Comparison of ENCODE assay signal across 28 cellular contexts in genomic region chr3:141735789-141736465, GRCh38. TPM values are rescaled to one million over a fixed set of nuclear protein-coding genes. Genes with fewer than 3 reads are reported as not detected.
DNase-seq lines count a peak whose midpoint lies in the region; ATAC-seq and TF ChIP-seq lines count a peak whose summit lies in the region.
"Had no signal": no experiment of that assay in that cellular context is flagged by ENCODE, and none has a peak within 500 bp of the region (broad histone marks: within the 10 kb centered on the region; RNA-seq: fewer than 3 reads in every experiment).

No MANE protein-coding gene starts in this region.

- H3K79me2 ChIP-seq in GM23338 (replicated peaks; ENCODE audit: insufficient read depth), result peaks cover 26% of the 10 kb centered on the region

- no peak overlapping the region for H3K4me2 ChIP-seq in GM23338

- no peaks in the 10 kb centered on the region for H3K27me3 Mint-ChIP-seq in CD8-positive, alpha-beta T cell (ENCODE audit: low read depth)
- peaks cover 13% of the 10 kb centered on the region for H3K27me3 Mint-ChIP-seq in GM23338 (ENCODE audit: insufficient read depth, low read depth, poor library complexity)
- H3K27me3 Mint-ChIP-seq in activated B cell treated with CpG ODN at 0.5 μM for 24 hours, result no peaks in the 10 kb centered on the region
- peaks cover 0 to 7% (median 0%) of the 10 kb centered on the region in 5 donors for H3K27me3 Mint-ChIP-seq in naive thymus-derived CD4-positive, alpha-beta T cell
- H3K27me3 Mint-ChIP-seq in type B pancreatic cell, result no peaks in the 10 kb centered on the region

- CTCF ChIA-PET in CD8-positive, alpha-beta T cell (lab: Charles Lee), result no interaction called here
- CTCF ChIA-PET in activated B cell treated with CpG ODN at 0.5 μM for 24 hours (lab: Charles Lee), result interaction anchor here (1.3 kb wide), 1 partner anchor 17 kb away, joined by 3 read pairs; no protein-coding TSS in a partner anchor
- CTCF ChIA-PET in naive thymus-derived CD4-positive, alpha-beta T cell (lab: Charles Lee), result no interaction called here

- H3K4me3 Mint-ChIP-seq in CD8-positive, alpha-beta T cell, result no peak overlapping the region
- H3K4me3 Mint-ChIP-seq in GM23338 (no peak overlapping the region), activated B cell treated with CpG ODN at 0.5 μM for 24 hours (no peak overlapping the region), type B pancreatic cell (no peak overlapping the region)
- H3K4me3 Mint-ChIP-seq in naive thymus-derived CD4-positive, alpha-beta T cell, result no peak overlapping the region
- H3K4me3 Mint-ChIP-seq: activated CD4-positive, alpha-beta T cell treated with anti-CD3 and anti-CD28 coated beads, Interleukin-2, amount 10 ng/mL, durations not matched to agents 24 days and 14 days; activated T-cell treated with anti-CD3 and anti-CD28 coated beads, Interleukin-2, amount 50 U/mL, for 4 hours; mesothelial cell of epicardium; naive thymus-derived CD8-positive, alpha-beta T cell had no signal

- peaks cover 13% of the 10 kb centered on the region for H3K36me3 Mint-ChIP-seq in CD8-positive, alpha-beta T cell
- H3K36me3 Mint-ChIP-seq in GM23338 (ENCODE audit: low read depth) (peaks cover 1% of the 10 kb centered on the region; the same call in 2 of the 3 replicates), activated B cell treated with CpG ODN at 0.5 μM for 24 hours (ENCODE audit: low read depth) (peaks cover 9% of the 10 kb centered on the region), type B pancreatic cell (no peaks in the 10 kb centered on the region)
- peaks cover 0 to 3% (median 3%) of the 10 kb centered on the region in 5 donors for H3K36me3 Mint-ChIP-seq in naive thymus-derived CD4-positive, alpha-beta T cell
- H3K36me3 Mint-ChIP-seq: mesothelial cell of epicardium had no signal

- H3K27ac ChIP-seq in CD8-positive, alpha-beta T cell (ENCODE audit: low read depth, low read length), result no peak overlapping the region
- no peak overlapping the region for H3K27ac ChIP-seq in GM23338 (ENCODE audit: low read depth)
- H3K27ac ChIP-seq in naive thymus-derived CD4-positive, alpha-beta T cell (ENCODE audit: low read depth, low read length), result no peak overlapping the region
- H3K27ac ChIP-seq: C4-2B, pancreas, suprapubic skin, VCaP had no signal

- no peak for ATAC-seq in CD8-positive, alpha-beta T cell
- ATAC-seq in GM23338 (no peak), activated B cell treated with CpG ODN at 0.5 μM for 24 hours (ENCODE audit: low read depth) (no peak)
- no peak for ATAC-seq in naive thymus-derived CD4-positive, alpha-beta T cell
- ATAC-seq: activated T-cell treated with anti-CD3 and anti-CD28 coated beads, Interleukin-2, amount 50 U/mL, for 4 hours; GM12878; left ventricle myocardium superior; naive thymus-derived CD8-positive, alpha-beta T cell; pancreas; right cardiac atrium had no signal

- H3K27ac Mint-ChIP-seq in CD8-positive, alpha-beta T cell, result peak overlapping the region; percentile 56
- H3K27ac Mint-ChIP-seq in GM23338, result no peak overlapping the region
- H3K27ac Mint-ChIP-seq in activated B cell treated with CpG ODN at 0.5 μM for 24 hours, result peak overlapping the region; percentile 89
- H3K27ac Mint-ChIP-seq in naive thymus-derived CD4-positive, alpha-beta T cell, result peak overlapping the region in 6 of 9 donors; percentile 12 to 92 (median 43)
- H3K27ac Mint-ChIP-seq in type B pancreatic cell, result no peak overlapping the region
- H3K27ac Mint-ChIP-seq: activated CD4-positive, alpha-beta T cell treated with anti-CD3 and anti-CD28 coated beads, Interleukin-2, amount 10 ng/mL, durations not matched to agents 24 days and 14 days; mesothelial cell of epicardium had no signal

- DNase-seq in CD8-positive, alpha-beta T cell, result no peak
- DNase-seq in GM23338 (ENCODE audit: low spot score), result no peak
- DNase-seq in activated B cell treated with CpG ODN at 0.5 μM for 24 hours, result no peak
- no peak for DNase-seq in naive thymus-derived CD4-positive, alpha-beta T cell
- DNase-seq in activated CD8-positive, alpha-beta memory T cell treated with anti-CD3 and anti-CD28 coated beads for 24 hours, result no peak
- no peak for DNase-seq in NCI-H1105 (lab: John Stamatoyannopoulos, UW)
- no peak for DNase-seq in NCI-H2227 treated with DMSO at 0.1 percent for 48 hours (lab: John Stamatoyannopoulos, UW)
- DNase-seq in type B pancreatic cell (ENCODE audit: extremely low spot score, unreplicated experiment), result no peak
- DNase-seq: activated CD4-positive, alpha-beta T cell treated with anti-CD3 and anti-CD28 coated beads, Interleukin-2, amount 10 ng/mL, durations not matched to agents 24 days and 14 days; activated T-cell treated with anti-CD3 and anti-CD28 coated beads, Interleukin-2, amount 50 U/mL, for 4 hours; EL; left ventricle myocardium superior; naive thymus-derived CD8-positive, alpha-beta T cell; NCI-H1417; NCI-H2029 treated with DMSO at 0.1 percent for 48 hours; NCI-H345; pancreas; right cardiac atrium; stimulated activated CD4-positive, alpha-beta T cell treated with anti-CD3 and anti-CD28 coated beads, Interleukin-4, amount 100 ng/mL, for 4 hours; stimulated activated naive CD4-positive, alpha-beta T cell had no signal

- H3K4me1 Mint-ChIP-seq in CD8-positive, alpha-beta T cell (ENCODE audit: low read depth), result peaks cover 21% of the 10 kb centered on the region
- H3K4me1 Mint-ChIP-seq in GM23338 (peaks cover 9% of the 10 kb centered on the region), activated B cell treated with CpG ODN at 0.5 μM for 24 hours (peaks cover 32% of the 10 kb centered on the region), type B pancreatic cell (ENCODE audit: unreplicated experiment) (peaks cover 7% of the 10 kb centered on the region)
- H3K4me1 Mint-ChIP-seq in naive thymus-derived CD4-positive, alpha-beta T cell, result peaks cover 15 to 28% (median 26%) of the 10 kb centered on the region in 7 donors

- H2AFZ ChIP-seq in GM23338, result peak overlapping the region; percentile 61

- H3K9me3 Mint-ChIP-seq in CD8-positive, alpha-beta T cell, result no peaks in the 10 kb centered on the region
- no peaks in the 10 kb centered on the region for H3K9me3 Mint-ChIP-seq in GM23338
- H3K9me3 Mint-ChIP-seq in activated B cell treated with CpG ODN at 0.5 μM for 24 hours, result no peaks in the 10 kb centered on the region
- no peaks in the 10 kb centered on the region for H3K9me3 Mint-ChIP-seq in naive thymus-derived CD4-positive, alpha-beta T cell
- H3K9me3 Mint-ChIP-seq in type B pancreatic cell, result no peaks in the 10 kb centered on the region
- H3K9me3 Mint-ChIP-seq: activated CD4-positive, alpha-beta T cell treated with anti-CD3 and anti-CD28 coated beads, Interleukin-2, amount 10 ng/mL, durations not matched to agents 24 days and 14 days; activated T-cell treated with anti-CD3 and anti-CD28 coated beads, Interleukin-2, amount 50 U/mL, for 4 hours; naive thymus-derived CD8-positive, alpha-beta T cell had no signal

- POLR2A ChIA-PET in CD8-positive, alpha-beta T cell (lab: Charles Lee), result no interaction called here
- POLR2A ChIA-PET in activated B cell treated with CpG ODN at 0.5 μM for 24 hours (lab: Charles Lee), result no interaction called here
- POLR2A ChIA-PET in naive thymus-derived CD4-positive, alpha-beta T cell (lab: Charles Lee), result no interaction called here

- intact Hi-C loops in CD8-positive, alpha-beta T cell (cut with DNase I, micrococcal nuclease), result loop anchor here (2.0 to 10.0 kb wide), 12 partner anchors 159 to 1266 kb away; partner anchors contain the start of genes ATR (in 1 of the 2), PXYLP1 (in 1 of the 2), SLC25A36 (in 1 of the 2) and TFDP2 (in 1 of the 2)
- intact Hi-C loops in activated B cell treated with CpG ODN at 0.5 μM for 24 hours (cut with micrococcal nuclease), result loop anchor here (5.0 to 10.0 kb wide), 4 partner anchors 249 to 989 kb away; partner anchors contain the start of genes ATR, RASA2, TFDP2 and TRPC1
- intact Hi-C loops in naive thymus-derived CD4-positive, alpha-beta T cell (cut with micrococcal nuclease), result loop anchor here (5.0 to 10.0 kb wide), 6 partner anchors 49 to 839 kb away; partner anchors contain the start of genes ATR (in 1 of the 2), RASA2 (in 1 of the 2) and SLC25A36 (in 1 of the 2)

- TF ChIP-seq CTCF in CD8-positive, alpha-beta T cell (IDR thresholded peaks at IDR 0.05), result no peak
- TF ChIP-seq CTCF in GM23338 (conservative IDR thresholded peaks at IDR 0.05; ENCODE audit: low read depth in 2 of 2), result no peak
- no peak for TF ChIP-seq CTCF in activated B cell treated with CpG ODN at 0.5 μM for 24 hours (IDR thresholded peaks at IDR 0.05)
- no peak for TF ChIP-seq CTCF in type B pancreatic cell (conservative IDR thresholded peaks at IDR 0.05)

- no peaks in the 10 kb centered on the region; the same call in 1 of the 2 replicates for H4K20me1 ChIP-seq in GM23338 (replicated peaks; ENCODE audit: insufficient read depth)

- H3K9me2 ChIP-seq in GM23338 (ENCODE audit: insufficient read depth), result no peaks in the 10 kb centered on the region

- H3F3A ChIP-seq in GM23338 (replicated peaks; ENCODE audit: low read depth), result no peaks in the 10 kb centered on the region

- H3K4me1 ChIP-seq in CD8-positive, alpha-beta T cell (ENCODE audit: insufficient read depth, low read length), result peaks cover 16% of the 10 kb centered on the region
- H3K4me1 ChIP-seq in GM23338 (ENCODE audit: insufficient read depth), result peaks cover 10% of the 10 kb centered on the region
- peaks cover 17 to 18% of the 10 kb centered on the region in 2 donors for H3K4me1 ChIP-seq in naive thymus-derived CD4-positive, alpha-beta T cell (ENCODE audit: control insufficient read depth in 2 of 2, insufficient read depth in 2 of 2, low read length in 2 of 2)

- H3K27me3 ChIP-seq in CD8-positive, alpha-beta T cell (ENCODE audit: insufficient read depth, low read length), result no peaks in the 10 kb centered on the region
- H3K27me3 ChIP-seq in GM23338 (ENCODE audit: insufficient read depth), result no peaks in the 10 kb centered on the region
- H3K27me3 ChIP-seq in naive thymus-derived CD4-positive, alpha-beta T cell (ENCODE audit: control insufficient read depth in 2 of 2, insufficient read depth in 2 of 2, low read length in 2 of 2), result no peaks in the 10 kb centered on the region
- H3K27me3 ChIP-seq: pancreas, suprapubic skin had no signal

- H3K9me3 ChIP-seq in CD8-positive, alpha-beta T cell (ENCODE audit: low read length), result no peaks in the 10 kb centered on the region
- no peaks in the 10 kb centered on the region for H3K9me3 ChIP-seq in naive thymus-derived CD4-positive, alpha-beta T cell (ENCODE audit: control insufficient read depth in 2 of 3, low read length in 3 of 3)
- H3K9me3 ChIP-seq: pancreas, suprapubic skin had no signal

- no peak overlapping the region for H3K4me3 ChIP-seq in CD8-positive, alpha-beta T cell (ENCODE audit: low read depth, low read length)
- H3K4me3 ChIP-seq in GM23338, result no peak overlapping the region
- no peak overlapping the region for H3K4me3 ChIP-seq in naive thymus-derived CD4-positive, alpha-beta T cell (ENCODE audit: low read length)
- H3K4me3 ChIP-seq: GM12878, pancreas, SK-N-MC, suprapubic skin had no signal

- no peaks in the 10 kb centered on the region for H3K36me3 ChIP-seq in CD8-positive, alpha-beta T cell (ENCODE audit: insufficient read depth, low read length)
- H3K36me3 ChIP-seq in GM23338 (ENCODE audit: insufficient read depth), result no peaks in the 10 kb centered on the region
- H3K36me3 ChIP-seq in naive thymus-derived CD4-positive, alpha-beta T cell (ENCODE audit: control insufficient read depth in 2 of 3, insufficient read depth in 3 of 3, low read length in 3 of 3), result peaks cover 0 to 7% (median 0%) of the 10 kb centered on the region in 3 experiments
- H3K36me3 ChIP-seq: pancreas, suprapubic skin had no signal

RNA-seq across cellular contexts. Expression of gene RNF7, which starts 2.2 kb away (rescaled TPM):
- total RNA-seq in CD8-positive, alpha-beta T cell, result 10 to 100 TPM; 82.8 to 83.9 TPM
- 156 and 173 TPM in 2 replicates for total RNA-seq in GM23338 (2014; rRNA removed; shearing (Covaris generic))
- 254 and 256 TPM in 2 replicates for polyA plus RNA-seq in GM23338 (2016; fragmentation: Nextera tagmentation; extraction: Ambion mirVana)
- total RNA-seq in activated B cell treated with CpG ODN at 0.5 μM for 24 hours, result 60.7 and 62.1 TPM in 2 replicates
- 10 to 100 TPM; 45.6 to 63.2 (median 57.3) TPM for total RNA-seq in naive thymus-derived CD4-positive, alpha-beta T cell
- 100 to 1,000 TPM; 123 to 132 TPM for polyA plus RNA-seq in naive thymus-derived CD4-positive, alpha-beta T cell
- 106 and 107 TPM in 2 replicates for total RNA-seq in type B pancreatic cell (ENCODE audit: low replicate concordance)

RNA-seq across cellular contexts. Expression of gene GRK7, which starts 27.3 kb away (rescaled TPM):
- total RNA-seq in CD8-positive, alpha-beta T cell, result under 1 TPM in 1 of 2 experiments, not detected in 1; 0.16 TPM
- not detected in 2 replicates for total RNA-seq in GM23338 (2014; rRNA removed; shearing (Covaris generic))
- not detected in 2 replicates for polyA plus RNA-seq in GM23338 (2016; fragmentation: Nextera tagmentation; extraction: Ambion mirVana)
- total RNA-seq in activated B cell treated with CpG ODN at 0.5 μM for 24 hours (not detected in 2 replicates), type B pancreatic cell (ENCODE audit: low replicate concordance) (0.10 TPM in 1 of 2 replicates, not detected in the other)
- under 1 TPM; 0.13 to 0.27 (median 0.15) TPM for total RNA-seq in naive thymus-derived CD4-positive, alpha-beta T cell
- not detected for polyA plus RNA-seq in naive thymus-derived CD4-positive, alpha-beta T cell
- total RNA-seq: activated CD4-positive, alpha-beta T cell treated with anti-CD3 and anti-CD28 coated beads, Interleukin-2, amount 10 ng/mL, durations not matched to agents 24 days and 14 days; activated T-cell treated with anti-CD3 and anti-CD28 coated beads, Interleukin-2, amount 50 U/mL, for 4 hours; glomerular endothelial cell; GM12878; left ventricle myocardium superior; mesothelial cell of epicardium; pancreas; right cardiac atrium had no signal
- polyA plus RNA-seq: AG04450; GM12878; naive thymus-derived CD8-positive, alpha-beta T cell; right cardiac atrium had no signal

Comparison
In these comparisons a context has a peak if more than half of its experiments do, and no peak if none do; other contexts are left out.
1. H3K27ac Mint-ChIP-seq: peak in CD8-positive, alpha-beta T cell (single experiment), activated B cell treated with CpG ODN at 0.5 μM for 24 hours (single experiment) and naive thymus-derived CD4-positive, alpha-beta T cell (6 of 9); none in GM23338 (single experiment) and type B pancreatic cell (single experiment).